13 cellular contexts compared by ENCODE assay signal in genomic region chr7:65809982-65810288, GRCh38.
DNase-seq lines count a peak whose midpoint lies in the region; ATAC-seq lines count a peak whose summit lies in the region.
"Had no signal": no experiment of that assay in that cellular context is flagged by ENCODE, and none has a peak within 500 bp of the region (broad histone marks: within the 10 kb centered on the region; RNA-seq: fewer than 3 reads in every experiment).

No MANE protein-coding gene starts in this region.

- H3K27me3 Mint-ChIP-seq in memory B cell, result no peaks in the 10 kb centered on the region

- peaks cover 7% of the 10 kb centered on the region for H3K4me1 Mint-ChIP-seq in memory B cell

- ATAC-seq in GM18909 (IDR thresholded peaks at IDR 0.05; ENCODE audit: poor library complexity, unreplicated experiment), result peak; percentile 58
- ATAC-seq in GM21576 (IDR thresholded peaks at IDR 0.05; ENCODE audit: unreplicated experiment), result peak; percentile 28
- peak; percentile 38 for ATAC-seq in HG03060 (IDR thresholded peaks at IDR 0.05; ENCODE audit: low read depth, unreplicated experiment)
- ATAC-seq in memory B cell (ENCODE audit: low read depth), result no peak

- peaks cover 1% of the 10 kb centered on the region for H3K9me3 Mint-ChIP-seq in memory B cell

- no peak overlapping the region for H3K27ac Mint-ChIP-seq in memory B cell

- H3K4me3 Mint-ChIP-seq in memory B cell, result peak overlapping the region; percentile 27

- peaks cover 7% of the 10 kb centered on the region for H3K36me3 Mint-ChIP-seq in memory B cell

- DNase-seq in memory B cell (ENCODE audit: low spot score in 2 of 2) (no peak), SKM-1 (lab: John Stamatoyannopoulos, UW; ENCODE audit: unreplicated experiment) (no peak), EL (no peak), SIG-M5 treated with dmso at 0.1 percent for 504 hours (lab: John Stamatoyannopoulos, UW; ENCODE audit: unreplicated experiment) (no peak)
- DNase-seq: activated naive CD4-positive, alpha-beta T cell; caudate nucleus; NCI-H2029; posterior cingulate gyrus; stimulated activated CD4-positive, alpha-beta T cell treated with anti-CD3 and anti-CD28 coated beads, Interleukin-2, amount 100 ng/mL, for 48 hours; stomach had no signal
